13 cellular contexts compared by ENCODE assay signal in the genomic region with DNA sequence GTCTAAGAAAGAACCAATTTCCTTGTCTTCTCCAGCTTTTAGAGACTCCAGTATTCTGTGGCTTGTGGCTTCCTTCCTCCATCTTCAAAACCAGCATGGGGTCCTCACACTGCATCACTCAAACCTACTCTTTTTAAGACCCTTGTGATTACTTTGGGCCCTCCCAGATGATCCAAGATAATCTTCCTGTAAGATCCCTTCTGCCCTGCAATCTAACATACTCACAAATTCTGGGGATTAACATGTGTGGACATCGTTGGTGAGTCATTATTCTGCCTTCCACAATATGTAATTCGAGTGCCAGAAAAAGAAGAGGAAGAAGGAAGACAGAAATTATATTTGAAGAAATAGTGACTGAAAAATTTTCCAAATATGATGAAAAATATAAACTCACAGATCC. TPM values are rescaled to one million over a fixed set of nuclear protein-coding genes. Genes with fewer than 3 reads are reported as not detected.
A peak's percentile ranks its signal among the peaks of the same experiment; 100 is the strongest.
DNase-seq lines count a peak whose midpoint lies in the region; TF ChIP-seq lines count a peak whose summit lies in the region.
"Had no signal": no experiment of that assay in that cellular context is flagged by ENCODE, and none has a peak within 500 bp of the region (broad histone marks: within the 10 kb centered on the region; RNA-seq: fewer than 3 reads in every experiment).

No MANE protein-coding gene starts in this region.

- no peak overlapping the region for H3K27ac ChIP-seq in mammary epithelial cell (ENCODE audit: insufficient read depth, low read depth, low read length)
- H3K27ac ChIP-seq in effector memory CD4-positive, alpha-beta T cell (ENCODE audit: insufficient read depth, low read length, poor library complexity, severe bottlenecking), result no peak overlapping the region
- H3K27ac ChIP-seq: 22Rv1, neutrophil had no signal

- 15% methylated on average over 2 of the region's 2 CpGs for WGBS in mammary epithelial cell (ENCODE audit: low coverage, missing lambda C conversion rate)

- no peaks in the 10 kb centered on the region for H3K9me3 ChIP-seq in mammary epithelial cell (replicated peaks; ENCODE audit: insufficient read depth, low read length)
- no peaks in the 10 kb centered on the region for H3K9me3 ChIP-seq in effector memory CD4-positive, alpha-beta T cell (ENCODE audit: control insufficient read depth, low read length)
- H3K9me3 ChIP-seq: neutrophil had no signal

- no peak overlapping the region for H3K9ac ChIP-seq in mammary epithelial cell (ENCODE audit: insufficient read depth, low read length)

- DNase-seq in DMS53 (lab: John Stamatoyannopoulos, UW) (peak; percentile 29), DMS53 treated with DMSO at 0.1 percent for 48 hours (lab: John Stamatoyannopoulos, UW; ENCODE audit: unreplicated experiment) (no peak), NCI-H226 (peak; percentile 35), mammary epithelial cell (peak; percentile 47), retinal pigment epithelial cell (ENCODE audit: low read depth) (peak; percentile 16), GM13977 (ENCODE audit: low spot score) (no peak), SW 1271 (lab: John Stamatoyannopoulos, UW) (no peak)
- DNase-seq in effector memory CD4-positive, alpha-beta T cell, result no peak
- DNase-seq: activated T-cell treated with anti-CD3 and anti-CD28 coated beads, Interleukin-2, amount 50 U/mL, for 4 hours; anterior cingulate cortex; foreskin melanocyte had no signal

- no peaks in the 10 kb centered on the region for H3K27me3 ChIP-seq in mammary epithelial cell (ENCODE audit: insufficient read depth, low read length)
- no peaks in the 10 kb centered on the region for H3K27me3 ChIP-seq in effector memory CD4-positive, alpha-beta T cell (replicated peaks; ENCODE audit: control insufficient read depth, insufficient read depth, low read length, poor library complexity, severe bottlenecking)
- H3K27me3 ChIP-seq: neutrophil had no signal

- peaks cover 12% of the 10 kb centered on the region for H3K4me1 ChIP-seq in mammary epithelial cell (ENCODE audit: insufficient read depth, low read length)
- H3K4me1 ChIP-seq in effector memory CD4-positive, alpha-beta T cell (ENCODE audit: control insufficient read depth, insufficient read depth, low read length, poor library complexity, severe bottlenecking), result no peaks in the 10 kb centered on the region

- in situ Hi-C loops in mammary epithelial cell (cut with MboI; ENCODE audit: low sequenced_read_pairs in 2 of 2), result no loop called here
- in situ Hi-C loops in GM13977 (cut with MboI; ENCODE audit: low pct_unique_long_range_greater_than_20kb, low sequenced_read_pairs, unreplicated experiment), result no loop called here

- peak overlapping the region; percentile 64 for H2AFZ ChIP-seq in mammary epithelial cell (ENCODE audit: low read depth, low read length)

- intact Hi-C loops in mammary epithelial cell (cut with micrococcal nuclease), result no loop called here

- H4K20me1 ChIP-seq in mammary epithelial cell (ENCODE audit: insufficient read depth, low read length), result no peaks in the 10 kb centered on the region

- no peak overlapping the region for H3K4me3 ChIP-seq in mammary epithelial cell (replicated peaks in 1 of 3; ENCODE audit: insufficient read depth in 1 of 3, low read depth in 2 of 3, low read length in 3 of 3)
- no peak overlapping the region for H3K4me3 ChIP-seq in retinal pigment epithelial cell (ENCODE audit: low read length)
- H3K4me3 ChIP-seq in effector memory CD4-positive, alpha-beta T cell (ENCODE audit: insufficient read depth, low read depth, low read length, poor library complexity, severe bottlenecking), result no peak overlapping the region

- H3K4me2 ChIP-seq in mammary epithelial cell (ENCODE audit: insufficient read depth, low read depth, low read length), result peak overlapping the region; percentile 29

- no TSS peak for BruUV-seq in mammary epithelial cell (replicated peaks; lab: Mats Ljungman, UMichigan)

- no peak for TF ChIP-seq CTCF in mammary epithelial cell (conservative IDR thresholded peaks at IDR 0.05 in 1 of 2, IDR thresholded peaks at IDR 0.05 in 1 of 2; ENCODE audit: extremely low read depth in 1 of 2, insufficient read depth in 1 of 2, low read depth in 1 of 2, low read length in 2 of 2)
- TF ChIP-seq CTCF in retinal pigment epithelial cell (conservative IDR thresholded peaks at IDR 0.05; ENCODE audit: low read depth, low read length), result no peak
- TF ChIP-seq CTCF in GM13977 (IDR thresholded peaks at IDR 0.05; ENCODE audit: extremely low read depth, insufficient read depth, missing control alignments), result no peak

- no peaks in the 10 kb centered on the region for H3K79me2 ChIP-seq in mammary epithelial cell (ENCODE audit: insufficient read depth, low read length)

- dilution Hi-C loops in mammary epithelial cell (cut with HindIII; ENCODE audit: low sequenced_read_pairs), result no loop called here

- CTCF ChIA-PET in mammary epithelial cell (lab: Charles Lee; ENCODE audit: low non-redundant PET), result no interaction called here

- H3K36me3 ChIP-seq in mammary epithelial cell (ENCODE audit: insufficient read depth, low read length), result no peaks in the 10 kb centered on the region
- no peaks in the 10 kb centered on the region for H3K36me3 ChIP-seq in effector memory CD4-positive, alpha-beta T cell (ENCODE audit: control insufficient read depth, insufficient read depth, low read length)
- H3K36me3 ChIP-seq: neutrophil had no signal

RNA-seq across cellular contexts. Expression of gene BEND4, which starts 47.9 kb away (rescaled TPM):
- not detected for total RNA-seq in mammary epithelial cell
- not detected for polyA plus RNA-seq in mammary epithelial cell
- polyA minus RNA-seq in mammary epithelial cell, result not detected

Comparison
In these comparisons a context has a peak if more than half of its experiments do, and no peak if none do; other contexts are left out.
1. DNase-seq: peak in DMS53 (single experiment), NCI-H226 (single experiment), mammary epithelial cell (single experiment) and retinal pigment epithelial cell (single experiment); none in DMS53 treated with DMSO at 0.1 percent for 48 hours (single experiment), GM13977 (single experiment), effector memory CD4-positive, alpha-beta T cell (0 of 3) and SW 1271 (0 of 2).